8 cellular contexts compared by ENCODE assay signal in genomic region chr19:38852231-38853044, GRCh38. TPM values are rescaled to one million over a fixed set of nuclear protein-coding genes. Genes with fewer than 3 reads are reported as not detected.
DNase-seq lines count a peak whose midpoint lies in the region; ATAC-seq and TF ChIP-seq lines count a peak whose summit lies in the region.

No MANE protein-coding gene starts in this region.

- H3K4me3 ChIP-seq in Peyer's patch (peak overlapping the region; percentile 83 to 96 (median 94)), fibroblast of pulmonary artery (replicated peaks; ENCODE audit: low read depth, low read length) (peak overlapping the region; percentile 84), tibial nerve (peak overlapping the region; percentile 69 to 91 (median 86))

- peak overlapping the region; percentile 39 for H3K27ac Mint-ChIP-seq in nephron progenitor cell

- H3K27ac ChIP-seq in Peyer's patch: peak overlapping the region; percentile 99 to 100 (median 100)
- peak overlapping the region; percentile 97 to 99 (median 98) for H3K27ac ChIP-seq in tibial nerve

- no peak for ATAC-seq in GM18909 (IDR thresholded peaks at IDR 0.05; ENCODE audit: poor library complexity, unreplicated experiment)

- TF ChIP-seq CTCF in Peyer's patch (IDR thresholded peaks at IDR 0.05): no peak
- no peak for TF ChIP-seq CTCF in fibroblast of pulmonary artery (IDR thresholded peaks at IDR 0.05; ENCODE audit: low read length, missing control alignments)
- no peak for TF ChIP-seq CTCF in nephron progenitor cell (IDR thresholded peaks at IDR 0.05)
- TF ChIP-seq CTCF in tibial nerve (IDR thresholded peaks at IDR 0.05): no peak

- peak; percentile 20 for DNase-seq in NCI-H510A treated with DMSO at 0.1 percent for 48 hours (lab: John Stamatoyannopoulos, UW)
- DNase-seq in NCI-H510A (lab: John Stamatoyannopoulos, UW): no peak
- DNase-seq in Peyer's patch: peak; percentile 66 to 81 (median 74)
- DNase-seq in activated effector memory CD4-positive, alpha-beta T cell treated with Interleukin-2 at 50 U/mL for 16 hours: peak; percentile 54
- peak; percentile 52 for DNase-seq in fibroblast of pulmonary artery (ENCODE audit: low read depth)
- DNase-seq in nephron progenitor cell: no peak
- DNase-seq in tibial nerve (ENCODE audit: low spot score in 2 of 2): peak; percentile 46 to 51

- peaks cover 21% of the 10 kb centered on the region for H3K36me3 Mint-ChIP-seq in nephron progenitor cell (ENCODE audit: low read depth)

- H3K9me3 ChIP-seq in Peyer's patch (no peaks in the 10 kb centered on the region), tibial nerve (no peaks in the 10 kb centered on the region)

- peaks cover 46% of the 10 kb centered on the region for H3K4me1 Mint-ChIP-seq in nephron progenitor cell

- peaks cover 7% of the 10 kb centered on the region for H3K27me3 Mint-ChIP-seq in nephron progenitor cell (ENCODE audit: low read depth, poor library complexity)

- peak in 1 of 2 donors; percentile 23 for TF ChIP-seq EP300 in tibial nerve (IDR thresholded peaks at IDR 0.05)

- peak in 1 of 2 donors; percentile 40 for TF ChIP-seq POLR2A in Peyer's patch (IDR thresholded peaks at IDR 0.05)
- TF ChIP-seq POLR2A in tibial nerve (IDR thresholded peaks at IDR 0.05): no peak

- peaks cover 0 to 4% (median 0%) of the 10 kb centered on the region in 3 donors for H3K36me3 ChIP-seq in Peyer's patch
- peaks cover 0 to 4% (median 0%) of the 10 kb centered on the region in 3 donors for H3K36me3 ChIP-seq in tibial nerve

- peaks cover 30% of the 10 kb centered on the region for H3K9me3 Mint-ChIP-seq in nephron progenitor cell

- no peaks in the 10 kb centered on the region for H3K27me3 ChIP-seq in Peyer's patch
- no peaks in the 10 kb centered on the region for H3K27me3 ChIP-seq in tibial nerve

- H3K4me3 Mint-ChIP-seq in nephron progenitor cell: peak overlapping the region; percentile 90

- 1% methylated on average over 50 to 51 of the region's 52 CpGs for WGBS in tibial nerve, 2 donors

- peaks cover 0 to 24% (median 16%) of the 10 kb centered on the region in 4 donors for H3K4me1 ChIP-seq in Peyer's patch
- peaks cover 0 to 32% (median 20%) of the 10 kb centered on the region in 4 donors for H3K4me1 ChIP-seq in tibial nerve

RNA-seq across cellular contexts. Expression of gene HNRNPL, which starts 2.7 kb away (rescaled TPM):
- total RNA-seq in Peyer's patch (100 to 1,000 TPM; 149 to 229 (median 186) TPM), tibial nerve (100 to 1,000 TPM; 170 to 205 (median 179) TPM)

RNA-seq across cellular contexts. Expression of gene ECH1, which starts 20.8 kb away (rescaled TPM):
- 100 to 1,000 TPM; 138 to 276 (median 156) TPM for total RNA-seq in Peyer's patch
- 100 to 1,000 TPM in 3 of 4 donors, 10 to 100 TPM in 1; 81.8 to 135 (median 119) TPM for total RNA-seq in tibial nerve

RNA-seq across cellular contexts. Expression of gene RINL, which starts 25.6 kb away (rescaled TPM):
- total RNA-seq in Peyer's patch: 10 to 100 TPM in 1 of 4 donors, 1 to 10 TPM in 3; 4.6 to 22.3 (median 7.2) TPM
- 10 to 100 TPM in 2 of 4 donors, 1 to 10 TPM in 2; 8.4 to 28.8 (median 11.6) TPM for total RNA-seq in tibial nerve

RNA-seq across cellular contexts. Expression of gene LGALS4, which starts 39.7 kb away (rescaled TPM):
- 1,000 to 10,000 TPM; 1,215 to 4,170 (median 2,579) TPM for total RNA-seq in Peyer's patch
- 1 to 10 TPM in 1 of 4 donors, under 1 TPM in 2, not detected in 1; 0.20 to 2.1 (median 0.63) TPM for total RNA-seq in tibial nerve

RNA-seq across cellular contexts. Expression of gene SIRT2, which starts 47.0 kb away (rescaled TPM):
- total RNA-seq in Peyer's patch (10 to 100 TPM; 40.4 to 90.9 (median 78.6) TPM), tibial nerve (100 to 1,000 TPM; 108 to 154 (median 129) TPM)

Comparison
In these comparisons a context has a peak if more than half of its experiments do, and no peak if none do; other contexts are left out.
1. DNase-seq: peak in NCI-H510A treated with DMSO at 0.1 percent for 48 hours (single experiment), Peyer's patch (3 of 3), activated effector memory CD4-positive, alpha-beta T cell treated with Interleukin-2 at 50 U/mL for 16 hours (single experiment), fibroblast of pulmonary artery (single experiment) and tibial nerve (2 of 2); none in NCI-H510A (single experiment) and nephron progenitor cell (single experiment).
2. Peak in every context shown above with its lines, with median percentiles within 50 percentile points of each other: H3K4me3 ChIP-seq.